Comparison of ENCODE assay signal across 1 cellular context in genomic region chr6:125779924-125780539, GRCh38.
A peak's percentile ranks its signal among the peaks of the same experiment; 100 is the strongest.
TF ChIP-seq lines count a peak whose summit lies in the region.

No MANE protein-coding gene starts in this region.

TF ChIP-seq in K562, 482 proteins besides CTCF, POLR2A, EP300 and RAD21 (continued from another document and continues in another):
- TF ChIP-seq CHD7 (IDR thresholded peaks at IDR 0.05; ENCODE audit: low read depth, low read length) = no peak
- no peak for TF ChIP-seq SPI1 (IDR thresholded peaks at IDR 0.05; ENCODE audit: borderline replicate concordance, low read depth, low read length)
- TF ChIP-seq FOXJ3 (CRISPR knock-in tag; IDR thresholded peaks at IDR 0.05) = no peak
- no peak for TF ChIP-seq STAG1 (CRISPR knock-in tag; IDR thresholded peaks at IDR 0.05; ENCODE audit: borderline replicate concordance)
- no peak for TF ChIP-seq MED1 (CRISPR knock-in tag; IDR thresholded peaks at IDR 0.05; ENCODE audit: borderline replicate concordance)
- no peak for TF ChIP-seq ZKSCAN3 (CRISPR knock-in tag; IDR thresholded peaks at IDR 0.05)
- TF ChIP-seq HNRNPH1 (optimal IDR thresholded peaks at IDR 0.05; ENCODE audit: low read depth, low read length) = no peak
- TF ChIP-seq MCM7 (IDR thresholded peaks at IDR 0.05) = no peak
- TF ChIP-seq MXD1 (CRISPR knock-in tag; IDR thresholded peaks at IDR 0.05; ENCODE audit: borderline replicate concordance, poor library complexity, severe bottlenecking) = no peak
- no peak for TF ChIP-seq SREBF2 (CRISPR knock-in tag; IDR thresholded peaks at IDR 0.05)
- no peak; the same call in 1 of the 2 replicates for TF ChIP-seq PREB (CRISPR knock-in tag; IDR thresholded peaks at IDR 0.05)
- no peak for TF ChIP-seq ZNF354B (CRISPR knock-in tag; IDR thresholded peaks at IDR 0.05)
- no peak for TF ChIP-seq SFPQ (IDR thresholded peaks at IDR 0.05; ENCODE audit: low read depth, low read length)
- no peak; the same call in 1 of the 2 replicates for TF ChIP-seq RFX5 (IDR thresholded peaks at IDR 0.05; ENCODE audit: low read depth, low read length)
- no peak for TF ChIP-seq KLF6 (CRISPR knock-in tag; IDR thresholded peaks at IDR 0.05; ENCODE audit: borderline replicate concordance)
- TF ChIP-seq RFX7 (CRISPR knock-in tag; IDR thresholded peaks at IDR 0.05) = no peak
- TF ChIP-seq CTCFL (IDR thresholded peaks at IDR 0.05; ENCODE audit: borderline replicate concordance, insufficient read depth, low read depth, low read length, poor library complexity, severe bottlenecking) = no peak
- no peak for TF ChIP-seq ZFPM2 (CRISPR knock-in tag; IDR thresholded peaks at IDR 0.05)
- TF ChIP-seq ZNF212 (CRISPR knock-in tag; IDR thresholded peaks at IDR 0.05) = no peak
- TF ChIP-seq NKRF (IDR thresholded peaks at IDR 0.05; ENCODE audit: borderline replicate concordance) = no peak
- TF ChIP-seq MEF2A (IDR thresholded peaks at IDR 0.05; ENCODE audit: control insufficient read depth, low read depth, low read length) = no peak
- no peak for TF ChIP-seq ERF (CRISPR knock-in tag; IDR thresholded peaks at IDR 0.05)
- no peak for TF ChIP-seq ILK (tag; IDR thresholded peaks at IDR 0.05; ENCODE audit: borderline replicate concordance, low read depth)
- no peak for TF ChIP-seq MYBL2 (IDR thresholded peaks at IDR 0.05; ENCODE audit: low read depth)
- no peak for TF ChIP-seq MYBL2 (CRISPR knock-in tag; IDR thresholded peaks at IDR 0.05; ENCODE audit: borderline replicate concordance)
- TF ChIP-seq GTF2A2 (tag; IDR thresholded peaks at IDR 0.05) = no peak
- TF ChIP-seq BRCA1 (IDR thresholded peaks at IDR 0.05) = no peak
- no peak for TF ChIP-seq BRCA1 (CRISPR knock-in tag; IDR thresholded peaks at IDR 0.05)
- no peak for TF ChIP-seq ZNF589 (CRISPR knock-in tag; IDR thresholded peaks at IDR 0.05; ENCODE audit: low read depth)
- no peak for TF ChIP-seq ZFP1 (CRISPR knock-in tag; IDR thresholded peaks at IDR 0.05)
- TF ChIP-seq CEBPZ (IDR thresholded peaks at IDR 0.05; ENCODE audit: borderline replicate concordance, low read depth, low read length) = no peak
- no peak for TF ChIP-seq ZNF23 (CRISPR knock-in tag; IDR thresholded peaks at IDR 0.05)
- TF ChIP-seq ZZZ3 (IDR thresholded peaks at IDR 0.05) = no peak
- no peak; the same call in 1 of the 2 replicates for TF ChIP-seq POLR2AphosphoS5 (IDR thresholded peaks at IDR 0.05; ENCODE audit: control insufficient read depth, insufficient read depth, low read depth, low read length)
- peak in 1 of 2 experiments; percentile 44; a peak in 2 of 4 replicates for TF ChIP-seq TRIM24 (IDR thresholded peaks at IDR 0.05)
- TF ChIP-seq IFI16 (CRISPR knock-in tag; IDR thresholded peaks at IDR 0.05) = no peak
- no peak for TF ChIP-seq ATF4 (CRISPR knock-in tag; IDR thresholded peaks at IDR 0.05)
- no peak for TF ChIP-seq ARHGAP35 (IDR thresholded peaks at IDR 0.05; ENCODE audit: partially characterized antibody)
